ENCODE assay signal across 22 cellular contexts in the genomic region with DNA sequence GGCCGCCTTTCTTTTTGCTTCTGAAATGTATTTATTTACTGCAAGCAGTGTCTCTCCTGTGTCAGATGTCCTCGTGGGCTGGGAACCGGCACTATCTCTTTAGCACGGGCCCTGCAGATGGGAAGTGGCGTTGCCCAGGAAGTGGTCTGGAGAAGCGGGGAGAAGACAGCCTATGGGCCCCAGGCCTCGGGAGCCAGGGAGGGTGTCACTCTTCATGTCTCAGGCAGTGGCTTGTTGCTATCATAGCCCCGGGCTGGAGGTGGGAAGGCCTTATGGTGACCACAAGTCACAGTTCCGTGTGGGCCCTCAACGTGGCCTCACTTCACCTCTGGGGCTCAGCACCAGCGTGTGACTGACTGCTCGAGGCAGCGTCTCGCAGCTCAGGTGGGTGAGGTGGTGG. TPM values are rescaled to one million over a fixed set of nuclear protein-coding genes. Genes with fewer than 3 reads are reported as not detected.
A peak's percentile ranks its signal among the peaks of the same experiment; 100 is the strongest.
DNase-seq lines count a peak whose midpoint lies in the region; ATAC-seq and TF ChIP-seq lines count a peak whose summit lies in the region.
"Had no signal": no experiment of that assay in that cellular context is flagged by ENCODE, and none has a peak within 500 bp of the region (broad histone marks: within the 10 kb centered on the region; RNA-seq: fewer than 3 reads in every experiment).

No MANE protein-coding gene starts in this region.

- no peak overlapping the region for H3K4me3 Mint-ChIP-seq in activated naive CD8-positive, alpha-beta T cell treated with anti-CD3 and anti-CD28 coated beads, Interleukin-2, amount 50 U/mL, for 24 hours
- H3K4me3 Mint-ChIP-seq: activated naive CD4-positive, alpha-beta T cell treated with anti-CD3 and anti-CD28 coated beads for 36 hours; brain; CD4-positive, alpha-beta T cell had no signal

- peaks cover 11% of the 10 kb centered on the region for H3K4me1 Mint-ChIP-seq in activated naive CD8-positive, alpha-beta T cell treated with anti-CD3 and anti-CD28 coated beads, Interleukin-2, amount 50 U/mL, for 24 hours
- H3K4me1 Mint-ChIP-seq: brain had no signal

- H3K27ac Mint-ChIP-seq in activated naive CD8-positive, alpha-beta T cell treated with anti-CD3 and anti-CD28 coated beads, Interleukin-2, amount 50 U/mL, for 24 hours: no peak overlapping the region
- H3K27ac Mint-ChIP-seq: activated naive CD4-positive, alpha-beta T cell treated with anti-CD3 and anti-CD28 coated beads for 36 hours; brain; CD4-positive, alpha-beta T cell had no signal

- H3K9me3 ChIP-seq in spleen: no peaks in the 10 kb centered on the region
- H3K9me3 ChIP-seq: heart left ventricle, Peyer's patch had no signal

- TF ChIP-seq POLR2A in spleen (IDR thresholded peaks at IDR 0.05): no peak

- no peaks in the 10 kb centered on the region for H3K27me3 Mint-ChIP-seq in activated naive CD8-positive, alpha-beta T cell treated with anti-CD3 and anti-CD28 coated beads, Interleukin-2, amount 50 U/mL, for 24 hours
- H3K27me3 Mint-ChIP-seq: CD4-positive, alpha-beta T cell had no signal

- H3K4me3 ChIP-seq in spleen: no peak overlapping the region
- H3K4me3 ChIP-seq: heart left ventricle, Peyer's patch had no signal

- H3K27me3 ChIP-seq in spleen (replicated peaks in 1 of 7): no peaks in the 10 kb centered on the region
- H3K27me3 ChIP-seq: heart left ventricle, Peyer's patch had no signal

- DNase-seq in SIG-M5 treated with dmso at 0.1 percent for 504 hours (lab: John Stamatoyannopoulos, UW; ENCODE audit: unreplicated experiment): peak; percentile 28
- DNase-seq in SIG-M5 (lab: John Stamatoyannopoulos, UW): no peak
- peak; percentile 88 for DNase-seq in MV-4-11 (lab: John Stamatoyannopoulos, UW)
- no peak for DNase-seq in activated naive CD8-positive, alpha-beta T cell treated with anti-CD3 and anti-CD28 coated beads, Interleukin-2, amount 50 U/mL, for 24 hours
- DNase-seq in spleen: peak; percentile 80
- no peak for DNase-seq in iPS-NIHi11 (ENCODE audit: low spot score)
- DNase-seq in omental fat pad (ENCODE audit: low spot score): no peak
- DNase-seq: 8988T; activated naive CD4-positive, alpha-beta T cell treated with anti-CD3 and anti-CD28 coated beads for 36 hours; CD4-positive, alpha-beta T cell; dermis blood vessel endothelial cell; heart left ventricle; midbrain; NCI-H2029; NCI-H524 treated with DMSO at 0.1 percent for 48 hours; stimulated activated CD4-positive, alpha-beta T cell treated with anti-CD3 and anti-CD28 coated beads, Interleukin-4, amount 100 ng/mL, for 24 hours; trophoblast cell had no signal

- no peaks in the 10 kb centered on the region for H3K36me3 Mint-ChIP-seq in activated naive CD8-positive, alpha-beta T cell treated with anti-CD3 and anti-CD28 coated beads, Interleukin-2, amount 50 U/mL, for 24 hours (ENCODE audit: low read depth)
- H3K36me3 Mint-ChIP-seq: brain had no signal

- peak; percentile 33 for ATAC-seq in activated naive CD8-positive, alpha-beta T cell treated with anti-CD3 and anti-CD28 coated beads, Interleukin-2, amount 50 U/mL, for 24 hours
- no peak for ATAC-seq in HG03565 (IDR thresholded peaks at IDR 0.05; ENCODE audit: unreplicated experiment)
- no peak for ATAC-seq in omental fat pad (ENCODE audit: low FRiP score)
- ATAC-seq: esophagus mucosa, heart left ventricle had no signal

- intact Hi-C loops in spleen (cut with DNase I; ENCODE audit: low total_unique reads): no loop called here

- H3K36me3 ChIP-seq in spleen: peaks cover 0 to 69% (median 39%) of the 10 kb centered on the region in 6 donors

- WGBS in spleen, 5 donors: 36 to 49% (median 44%) methylated on average over 14 of the region's 14 CpGs

- TF ChIP-seq CTCF in spleen (IDR thresholded peaks at IDR 0.05 in 8 of 11, conservative IDR thresholded peaks at IDR 0.05 in 3 of 11) (no peak), omental fat pad (IDR thresholded peaks at IDR 0.05) (no peak)

- H3K4me1 ChIP-seq in spleen: peaks cover 6 to 59% (median 33%) of the 10 kb centered on the region in 6 donors

- no peaks in the 10 kb centered on the region for H3K9me3 Mint-ChIP-seq in activated naive CD8-positive, alpha-beta T cell treated with anti-CD3 and anti-CD28 coated beads, Interleukin-2, amount 50 U/mL, for 24 hours
- H3K9me3 Mint-ChIP-seq: activated naive CD4-positive, alpha-beta T cell treated with anti-CD3 and anti-CD28 coated beads for 36 hours; CD4-positive, alpha-beta T cell had no signal

- H3K27ac ChIP-seq in spleen: peak overlapping the region in 5 of 8 donors; percentile 25 to 72 (median 43)
- H3K27ac ChIP-seq: heart left ventricle had no signal

RNA-seq across cellular contexts. Expression of gene SYK, which starts 41.4 kb away (rescaled TPM):
- 100 to 1,000 TPM in 6 of 7 donors, 10 to 100 TPM in 1; 97.4 to 152 (median 119) TPM for total RNA-seq in spleen
- 10 to 100 TPM; 42.6 to 55.0 (median 48.0) TPM for polyA plus RNA-seq in spleen
- total RNA-seq in omental fat pad: 10 to 100 TPM; 12.4 to 36.1 (median 25.9) TPM
- total RNA-seq: osteocyte had no signal

Comparison
In these comparisons a context has a peak if more than half of its experiments do, and no peak if none do; other contexts are left out.
1. DNase-seq: peak in SIG-M5 treated with dmso at 0.1 percent for 504 hours (single experiment), MV-4-11 (single experiment) and spleen (single experiment); none in SIG-M5 (single experiment), activated naive CD8-positive, alpha-beta T cell treated with anti-CD3 and anti-CD28 coated beads, Interleukin-2, amount 50 U/mL, for 24 hours (single experiment), iPS-NIHi11 (single experiment) and omental fat pad (single experiment).